ENCODE assay signal across 9 cellular contexts in the genomic region with DNA sequence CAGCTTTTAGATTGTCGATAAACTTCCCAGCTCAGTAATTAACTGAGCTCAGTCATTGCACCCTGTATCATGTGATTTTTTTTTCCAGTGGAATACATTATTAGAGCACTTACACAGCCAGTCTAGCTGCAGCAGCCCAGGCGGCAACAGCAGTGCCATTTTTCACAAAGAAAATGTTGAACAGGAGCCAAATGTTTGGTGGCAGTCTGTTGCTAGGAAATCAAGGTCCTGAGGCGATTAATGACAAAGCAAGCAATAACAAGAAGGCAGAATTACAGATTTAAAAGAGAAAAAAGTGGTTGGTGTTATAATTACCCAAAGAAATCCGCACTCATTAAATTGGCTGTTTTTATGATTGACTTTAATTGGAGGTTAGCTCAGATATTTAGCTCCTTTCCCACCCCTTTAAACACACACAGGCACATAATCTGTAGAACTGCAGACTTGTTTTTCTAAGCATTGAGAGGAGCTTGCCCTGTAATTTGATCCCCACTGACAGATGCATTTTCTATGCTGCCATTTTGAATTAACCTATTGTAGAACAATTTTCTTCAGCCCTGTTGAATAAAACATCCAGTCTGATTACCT.
A peak's percentile ranks its signal among the peaks of the same experiment; 100 is the strongest.
DNase-seq lines count a peak whose midpoint lies in the region; ATAC-seq, FAIRE-seq and TF ChIP-seq lines count a peak whose summit lies in the region.
"Had no signal": no experiment of that assay in that cellular context is flagged by ENCODE, and none has a peak within 500 bp of the region (broad histone marks: within the 10 kb centered on the region; RNA-seq: fewer than 3 reads in every experiment).

No MANE protein-coding gene starts in this region.

- TF ChIP-seq CTCF in AG10803 (conservative IDR thresholded peaks at IDR 0.05; ENCODE audit: low read length) (no peak), kidney (IDR thresholded peaks at IDR 0.05; ENCODE audit: borderline replicate concordance, extremely low read depth, insufficient read depth) (no peak), brain microvascular endothelial cell (IDR thresholded peaks at IDR 0.05; ENCODE audit: low read depth, low read length, missing control alignments) (no peak), MM.1S (IDR thresholded peaks at IDR 0.05; ENCODE audit: low read length) (no peak)

- in situ Hi-C loops in brain microvascular endothelial cell (cut with HindIII; ENCODE audit: low pct_ligation_motif_present, low sequenced_read_pairs) = no loop called here

- no peaks in the 10 kb centered on the region for H4K20me1 ChIP-seq in MM.1S (ENCODE audit: insufficient read depth, low read length)

- H3K79me2 ChIP-seq in MM.1S (ENCODE audit: low read length) = no peaks in the 10 kb centered on the region

- intact Hi-C loops in kidney (cut with DNase I) = no loop called here

- peak; percentile 54 for FAIRE-seq in kidney (lab: Jason Lieb, UNC)
- FAIRE-seq in HTR-8/SVneo (lab: Jason Lieb, UNC) = no peak

- H3K4me1 ChIP-seq in kidney (ENCODE audit: control insufficient read depth in 1 of 2, insufficient read depth in 1 of 2, low read depth in 1 of 2, low read length in 2 of 2) (no peaks in the 10 kb centered on the region), MM.1S (ENCODE audit: low read length) (no peaks in the 10 kb centered on the region)

- DNase-seq in AG10803 (ENCODE audit: low read depth) (peak; percentile 4), NCI-H1417 (lab: John Stamatoyannopoulos, UW) (peak; percentile 79 to 98 (median 89)), kidney (no peak), brain microvascular endothelial cell (no peak), mesenteric fat pad (ENCODE audit: low spot score) (no peak), MM.1S (no peak), HTR-8/SVneo (ENCODE audit: insufficient read length, low spot score) (no peak)
- DNase-seq: activated gamma-delta T cell had no signal

- ATAC-seq in SK-N-SH treated with all-trans-retinoic acid at 6 μM for 48 hours = peak; percentile 53; the same call in 1 of the 3 replicates

- no peaks in the 10 kb centered on the region for H3K9me2 ChIP-seq in MM.1S (replicated peaks; ENCODE audit: insufficient read depth, low read length)

- H3F3A ChIP-seq in MM.1S (ENCODE audit: insufficient read depth, low read length) = no peaks in the 10 kb centered on the region

- no peak overlapping the region for H2AFZ ChIP-seq in MM.1S (ENCODE audit: low read length)

- H3K4me3 ChIP-seq in AG10803 (ENCODE audit: low read length) = no peak overlapping the region
- H3K4me3 ChIP-seq in kidney (ENCODE audit: low read length in 2 of 2) = no peak overlapping the region
- H3K4me3 ChIP-seq in brain microvascular endothelial cell (ENCODE audit: low read depth, low read length) = no peak overlapping the region
- no peak overlapping the region for H3K4me3 ChIP-seq in MM.1S (ENCODE audit: low read length)

- H3K9ac ChIP-seq in kidney (ENCODE audit: low read length in 2 of 2) = no peak overlapping the region
- no peak overlapping the region for H3K9ac ChIP-seq in MM.1S (ENCODE audit: low read length)

- H3K36me3 ChIP-seq in kidney (ENCODE audit: control insufficient read depth in 1 of 2, insufficient read depth in 2 of 2, low read length in 2 of 2) (no peaks in the 10 kb centered on the region), brain microvascular endothelial cell (replicated peaks) (no peaks in the 10 kb centered on the region), MM.1S (replicated peaks; ENCODE audit: insufficient read depth, low read length) (no peaks in the 10 kb centered on the region)

- H3K9me3 ChIP-seq in kidney (ENCODE audit: control insufficient read depth in 1 of 2, low read length in 2 of 2) (no peaks in the 10 kb centered on the region), MM.1S (replicated peaks; ENCODE audit: insufficient read depth, low read length) (no peaks in the 10 kb centered on the region)

- peak overlapping the region in 1 of 2 donors; percentile 25 for H3K27ac ChIP-seq in kidney (ENCODE audit: low read depth in 2 of 2, low read length in 2 of 2)
- no peak overlapping the region for H3K27ac ChIP-seq in brain microvascular endothelial cell
- no peak overlapping the region for H3K27ac ChIP-seq in MM.1S (ENCODE audit: low read length)

- H3K4me2 ChIP-seq in MM.1S (ENCODE audit: low read depth, low read length) = no peak overlapping the region

- H3K27me3 ChIP-seq in brain microvascular endothelial cell (replicated peaks) (no peaks in the 10 kb centered on the region), MM.1S (replicated peaks; ENCODE audit: insufficient read depth, low read length) (no peaks in the 10 kb centered on the region)

TF ChIP-seq in SK-N-SH treated with all-trans-retinoic acid at 6 μM for 48 hours, 23 proteins besides CTCF, POLR2A, EP300 and RAD21:
- TF ChIP-seq, protein P1, sequence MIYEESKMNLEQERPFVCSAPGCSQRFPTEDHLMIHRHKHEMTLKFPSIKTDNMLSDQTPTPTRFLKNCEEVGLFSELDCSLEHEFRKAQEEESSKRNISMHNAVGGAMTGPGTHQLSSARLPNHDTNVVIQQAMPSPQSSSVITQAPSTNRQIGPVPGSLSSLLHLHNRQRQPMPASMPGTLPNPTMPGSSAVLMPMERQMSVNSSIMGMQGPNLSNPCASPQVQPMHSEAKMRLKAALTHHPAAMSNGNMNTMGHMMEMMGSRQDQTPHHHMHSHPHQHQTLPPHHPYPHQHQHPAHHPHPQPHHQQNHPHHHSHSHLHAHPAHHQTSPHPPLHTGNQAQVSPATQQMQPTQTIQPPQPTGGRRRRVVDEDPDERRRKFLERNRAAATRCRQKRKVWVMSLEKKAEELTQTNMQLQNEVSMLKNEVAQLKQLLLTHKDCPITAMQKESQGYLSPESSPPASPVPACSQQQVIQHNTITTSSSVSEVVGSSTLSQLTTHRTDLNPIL (CRISPR knock-in tag; IDR thresholded peaks at IDR 0.05; ENCODE audit: low read depth) = no peak
- TF ChIP-seq ESRRG (CRISPR knock-in tag; IDR thresholded peaks at IDR 0.05) = no peak
- TF ChIP-seq TCF4 (CRISPR knock-in tag; IDR thresholded peaks at IDR 0.05; ENCODE audit: borderline replicate concordance) = peak; percentile 36; the same call in 1 of the 2 replicates
- no peak for TF ChIP-seq ZFP3 (CRISPR knock-in tag; IDR thresholded peaks at IDR 0.05)
- TF ChIP-seq, protein P2, sequence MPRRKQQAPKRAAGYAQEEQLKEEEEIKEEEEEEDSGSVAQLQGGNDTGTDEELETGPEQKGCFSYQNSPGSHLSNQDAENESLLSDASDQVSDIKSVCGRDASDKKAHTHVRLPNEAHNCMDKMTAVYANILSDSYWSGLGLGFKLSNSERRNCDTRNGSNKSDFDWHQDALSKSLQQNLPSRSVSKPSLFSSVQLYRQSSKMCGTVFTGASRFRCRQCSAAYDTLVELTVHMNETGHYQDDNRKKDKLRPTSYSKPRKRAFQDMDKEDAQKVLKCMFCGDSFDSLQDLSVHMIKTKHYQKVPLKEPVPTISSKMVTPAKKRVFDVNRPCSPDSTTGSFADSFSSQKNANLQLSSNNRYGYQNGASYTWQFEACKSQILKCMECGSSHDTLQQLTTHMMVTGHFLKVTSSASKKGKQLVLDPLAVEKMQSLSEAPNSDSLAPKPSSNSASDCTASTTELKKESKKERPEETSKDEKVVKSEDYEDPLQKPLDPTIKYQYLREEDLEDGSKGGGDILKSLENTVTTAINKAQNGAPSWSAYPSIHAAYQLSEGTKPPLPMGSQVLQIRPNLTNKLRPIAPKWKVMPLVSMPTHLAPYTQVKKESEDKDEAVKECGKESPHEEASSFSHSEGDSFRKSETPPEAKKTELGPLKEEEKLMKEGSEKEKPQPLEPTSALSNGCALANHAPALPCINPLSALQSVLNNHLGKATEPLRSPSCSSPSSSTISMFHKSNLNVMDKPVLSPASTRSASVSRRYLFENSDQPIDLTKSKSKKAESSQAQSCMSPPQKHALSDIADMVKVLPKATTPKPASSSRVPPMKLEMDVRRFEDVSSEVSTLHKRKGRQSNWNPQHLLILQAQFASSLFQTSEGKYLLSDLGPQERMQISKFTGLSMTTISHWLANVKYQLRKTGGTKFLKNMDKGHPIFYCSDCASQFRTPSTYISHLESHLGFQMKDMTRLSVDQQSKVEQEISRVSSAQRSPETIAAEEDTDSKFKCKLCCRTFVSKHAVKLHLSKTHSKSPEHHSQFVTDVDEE (CRISPR knock-in tag; IDR thresholded peaks at IDR 0.05) = 0 out of 2 replicates have a peak, but pooled peaks have one; percentile 63
- TF ChIP-seq ZNF565 (CRISPR knock-in tag; conservative IDR thresholded peaks at IDR 0.05; ENCODE audit: low read depth) = no peak
- no peak for TF ChIP-seq PPARA (CRISPR knock-in tag; IDR thresholded peaks at IDR 0.05; ENCODE audit: borderline replicate concordance)
- no peak for TF ChIP-seq CSDC2 (CRISPR knock-in tag; IDR thresholded peaks at IDR 0.05)
- TF ChIP-seq TOX (CRISPR knock-in tag; IDR thresholded peaks at IDR 0.05; ENCODE audit: borderline replicate concordance) = no peak
- TF ChIP-seq, protein P3, sequence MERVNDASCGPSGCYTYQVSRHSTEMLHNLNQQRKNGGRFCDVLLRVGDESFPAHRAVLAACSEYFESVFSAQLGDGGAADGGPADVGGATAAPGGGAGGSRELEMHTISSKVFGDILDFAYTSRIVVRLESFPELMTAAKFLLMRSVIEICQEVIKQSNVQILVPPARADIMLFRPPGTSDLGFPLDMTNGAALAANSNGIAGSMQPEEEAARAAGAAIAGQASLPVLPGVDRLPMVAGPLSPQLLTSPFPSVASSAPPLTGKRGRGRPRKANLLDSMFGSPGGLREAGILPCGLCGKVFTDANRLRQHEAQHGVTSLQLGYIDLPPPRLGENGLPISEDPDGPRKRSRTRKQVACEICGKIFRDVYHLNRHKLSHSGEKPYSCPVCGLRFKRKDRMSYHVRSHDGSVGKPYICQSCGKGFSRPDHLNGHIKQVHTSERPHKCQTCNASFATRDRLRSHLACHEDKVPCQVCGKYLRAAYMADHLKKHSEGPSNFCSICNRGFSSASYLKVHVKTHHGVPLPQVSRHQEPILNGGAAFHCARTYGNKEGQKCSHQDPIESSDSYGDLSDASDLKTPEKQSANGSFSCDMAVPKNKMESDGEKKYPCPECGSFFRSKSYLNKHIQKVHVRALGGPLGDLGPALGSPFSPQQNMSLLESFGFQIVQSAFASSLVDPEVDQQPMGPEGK (CRISPR knock-in tag; IDR thresholded peaks at IDR 0.05; ENCODE audit: borderline replicate concordance) = no peak
- no peak for TF ChIP-seq ARNTL (CRISPR knock-in tag; IDR thresholded peaks at IDR 0.05; ENCODE audit: borderline replicate concordance, low read depth)
- no peak for TF ChIP-seq SNAI2 (CRISPR knock-in tag; IDR thresholded peaks at IDR 0.05)
- no peak for TF ChIP-seq ZC3H10 (CRISPR knock-in tag; IDR thresholded peaks at IDR 0.05)

Comparison
In these comparisons a context has a peak if more than half of its experiments do, and no peak if none do; other contexts are left out.
1. DNase-seq: peak in AG10803 (single experiment) and NCI-H1417 (3 of 3); none in kidney (single experiment), brain microvascular endothelial cell (single experiment), mesenteric fat pad (single experiment), MM.1S (single experiment) and HTR-8/SVneo (single experiment).